Comparison of ENCODE assay signal across 1 cellular context in the genomic region with DNA sequence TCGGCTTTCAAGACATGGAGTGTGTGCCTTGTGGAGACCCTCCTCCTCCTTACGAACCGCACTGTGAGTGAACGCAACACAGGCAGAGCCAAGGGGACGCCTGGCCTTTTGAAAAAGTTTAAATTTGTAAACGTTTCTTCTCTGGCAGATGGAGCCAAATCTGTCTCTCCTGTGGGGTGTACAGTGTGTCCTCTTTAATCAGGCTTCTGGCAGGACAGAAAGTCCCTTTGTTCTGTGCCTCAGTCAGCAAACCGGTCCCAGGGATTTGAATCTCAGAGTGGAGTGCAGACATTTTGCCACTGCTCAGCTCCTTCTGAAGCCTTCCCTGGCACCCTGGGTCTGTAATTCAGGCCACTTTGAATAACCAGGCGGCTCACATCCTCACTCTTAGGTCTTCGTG.
TF ChIP-seq lines count a peak whose summit lies in the region.

No MANE protein-coding gene starts in this region.

TF ChIP-seq in IMR-90, 13 proteins besides CTCF, POLR2A, EP300 and RAD21 (continued from another document):
- TF ChIP-seq, protein P1, sequence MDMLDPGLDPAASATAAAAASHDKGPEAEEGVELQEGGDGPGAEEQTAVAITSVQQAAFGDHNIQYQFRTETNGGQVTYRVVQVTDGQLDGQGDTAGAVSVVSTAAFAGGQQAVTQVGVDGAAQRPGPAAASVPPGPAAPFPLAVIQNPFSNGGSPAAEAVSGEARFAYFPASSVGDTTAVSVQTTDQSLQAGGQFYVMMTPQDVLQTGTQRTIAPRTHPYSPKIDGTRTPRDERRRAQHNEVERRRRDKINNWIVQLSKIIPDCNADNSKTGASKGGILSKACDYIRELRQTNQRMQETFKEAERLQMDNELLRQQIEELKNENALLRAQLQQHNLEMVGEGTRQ (IDR thresholded peaks at IDR 0.05; ENCODE audit: low read depth, low read length) = no peak
- TF ChIP-seq NFE2L2 (IDR thresholded peaks at IDR 0.05; ENCODE audit: low read depth, low read length) = no peak
